Comparison of ENCODE assay signal across 10 cellular contexts in the genomic region with DNA sequence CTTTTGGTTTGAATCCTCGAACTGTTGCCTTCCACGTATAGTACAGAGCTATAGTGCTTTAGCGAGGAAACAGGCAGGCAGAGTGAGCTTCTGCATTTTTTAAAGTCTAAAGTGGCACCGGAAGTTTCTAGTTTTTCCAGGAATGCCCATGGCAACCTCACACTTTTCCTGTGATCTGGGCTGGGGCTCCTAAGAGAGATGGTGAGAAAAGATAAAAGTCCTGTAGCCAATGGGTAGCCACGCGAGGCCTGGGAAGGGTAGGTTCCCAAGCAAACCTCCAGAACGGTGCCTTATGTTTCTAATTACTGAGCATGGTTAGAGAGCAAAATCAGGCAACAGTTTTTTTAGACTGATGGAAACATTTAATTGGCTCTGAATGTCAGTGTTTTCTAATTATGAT.
DNase-seq lines count a peak whose midpoint lies in the region; ATAC-seq and TF ChIP-seq lines count a peak whose summit lies in the region.
"Had no signal": no experiment of that assay in that cellular context is flagged by ENCODE, and none has a peak within 500 bp of the region (broad histone marks: within the 10 kb centered on the region; RNA-seq: fewer than 3 reads in every experiment).

No MANE protein-coding gene starts in this region.

- H3K79me1 ChIP-seq in trophoblast cell (ENCODE audit: low read length) = peaks cover 3% of the 10 kb centered on the region

- peak overlapping the region; percentile 44 for H4K8ac ChIP-seq in trophoblast cell (ENCODE audit: low read depth, low read length)

- no peak overlapping the region for H4K91ac ChIP-seq in trophoblast cell (ENCODE audit: low read depth, low read length)

- H3K36me3 ChIP-seq in BLaER1 treated with 17β-estradiol and CSF1 and Interleukin-3, amounts not matched to agents 10 nM and 100 nM = peaks cover 0 to 49% (median 0%) of the 10 kb centered on the region in 11 experiments; a peak in 8 of 22 replicates
- peaks cover 36% of the 10 kb centered on the region for H3K36me3 ChIP-seq in SJSA1
- H3K36me3 ChIP-seq in trophoblast cell (ENCODE audit: control insufficient read depth in 1 of 2, insufficient read depth in 2 of 2, low read length in 2 of 2) = peaks cover 0 to 8% of the 10 kb centered on the region in 2 experiments
- no peaks in the 10 kb centered on the region for H3K36me3 ChIP-seq in SJCRH30

- no peak for TF ChIP-seq POLR2A in GM18505 (IDR thresholded peaks at IDR 0.05; ENCODE audit: borderline replicate concordance, extremely low read depth, insufficient read depth, insufficient read length)

- H2AFZ ChIP-seq in trophoblast cell (ENCODE audit: insufficient read depth, low read length, poor library complexity) = no peak overlapping the region

- H3K79me2 ChIP-seq in trophoblast cell (ENCODE audit: control insufficient read depth, insufficient read depth, low read length, poor library complexity) = peaks cover 8% of the 10 kb centered on the region

- DNase-seq in SJSA1 (ENCODE audit: low read depth in 1 of 2, low spot score in 2 of 2) (peak in 1 of 2 experiments; percentile 33), fibroblast of gingiva (ENCODE audit: low read depth) (peak; percentile 51), trophoblast cell (no peak), SJCRH30 (no peak), SK-N-DZ (ENCODE audit: low spot score) (no peak), Ammon's horn (ENCODE audit: low spot score) (no peak)
- DNase-seq: cerebellar nuclear complex, NCI-H2107 had no signal

- H3K9me3 ChIP-seq in BLaER1 treated with 17β-estradiol and CSF1 and Interleukin-3, amounts not matched to agents 10 nM and 100 nM (replicated peaks in 1 of 11) = peaks cover 9 to 55% (median 21%) of the 10 kb centered on the region in 11 experiments; a peak in 19 of 22 replicates
- H3K9me3 ChIP-seq in SJSA1 (replicated peaks) = no peaks in the 10 kb centered on the region
- H3K9me3 ChIP-seq in trophoblast cell (ENCODE audit: insufficient read depth, low read depth, low read length) = no peaks in the 10 kb centered on the region
- no peaks in the 10 kb centered on the region for H3K9me3 ChIP-seq in SJCRH30 (replicated peaks)

- no CpG with 5 or more reads among the region's 7 CpGs for WGBS in trophoblast cell (ENCODE audit: extremely low coverage, insufficient coverage, insufficient read length)

- H3K27ac ChIP-seq in BLaER1 treated with 17β-estradiol and CSF1 and Interleukin-3, amounts not matched to agents 10 nM and 100 nM = peak overlapping the region in 10 of 11 experiments; percentile 6 to 73 (median 50); a peak in 17 of 22 replicates
- peak overlapping the region; percentile 46 for H3K27ac ChIP-seq in SJSA1
- H3K27ac ChIP-seq in trophoblast cell (ENCODE audit: low read depth, low read length) = no peak overlapping the region
- no peak overlapping the region for H3K27ac ChIP-seq in SJCRH30

- ATAC-seq in GM18505 (IDR thresholded peaks at IDR 0.05; ENCODE audit: unreplicated experiment) = no peak

- peak overlapping the region; percentile 94 for H3K4ac ChIP-seq in trophoblast cell (ENCODE audit: low read depth, low read length)

- peaks cover 19 to 23% (median 21%) of the 10 kb centered on the region in 10 experiments for H3K4me1 ChIP-seq in BLaER1 treated with 17β-estradiol and CSF1 and Interleukin-3, amounts not matched to agents 10 nM and 100 nM
- H3K4me1 ChIP-seq in SJSA1 (replicated peaks) (peaks cover 28% of the 10 kb centered on the region), trophoblast cell (ENCODE audit: control insufficient read depth in 1 of 2, insufficient read depth in 2 of 2, low read length in 2 of 2) (peaks cover 5 to 13% of the 10 kb centered on the region in 2 experiments), SJCRH30 (peaks cover 11% of the 10 kb centered on the region)

- peak overlapping the region in 9 of 11 experiments; percentile 31 to 68 (median 59); a peak in 18 of 22 replicates for H3K4me2 ChIP-seq in BLaER1 treated with 17β-estradiol and CSF1 and Interleukin-3, amounts not matched to agents 10 nM and 100 nM
- no peak overlapping the region for H3K4me2 ChIP-seq in trophoblast cell (ENCODE audit: low read length)

- H3K9ac ChIP-seq in BLaER1 treated with 17β-estradiol and CSF1 and Interleukin-3, amounts not matched to agents 10 nM and 100 nM = no peak overlapping the region
- no peak overlapping the region for H3K9ac ChIP-seq in trophoblast cell (ENCODE audit: low read length)

- H3K18ac ChIP-seq in trophoblast cell (ENCODE audit: low read length) = peak overlapping the region; percentile 62

- no peaks in the 10 kb centered on the region for H3K27me3 ChIP-seq in BLaER1 treated with 17β-estradiol and CSF1 and Interleukin-3, amounts not matched to agents 10 nM and 100 nM
- no peaks in the 10 kb centered on the region for H3K27me3 ChIP-seq in SJSA1 (replicated peaks)
- no peaks in the 10 kb centered on the region for H3K27me3 ChIP-seq in trophoblast cell (ENCODE audit: insufficient read depth, low read length)
- no peaks in the 10 kb centered on the region for H3K27me3 ChIP-seq in SJCRH30

- peak overlapping the region; percentile 32 for H2BK5ac ChIP-seq in trophoblast cell (ENCODE audit: low read depth, low read length, poor library complexity)

- H2BK12ac ChIP-seq in trophoblast cell (ENCODE audit: low read length) = peak overlapping the region; percentile 55

- H3K23ac ChIP-seq in trophoblast cell (ENCODE audit: low read length) = no peak overlapping the region

- H3K4me3 ChIP-seq in BLaER1 treated with 17β-estradiol and CSF1 and Interleukin-3, amounts not matched to agents 10 nM and 100 nM = no peak overlapping the region
- no peak overlapping the region for H3K4me3 ChIP-seq in SJSA1
- H3K4me3 ChIP-seq in trophoblast cell (ENCODE audit: low read depth, low read length) = no peak overlapping the region
- no peak overlapping the region for H3K4me3 ChIP-seq in SJCRH30

- H4K20me1 ChIP-seq in BLaER1 treated with 17β-estradiol and CSF1 and Interleukin-3, amounts not matched to agents 10 nM and 100 nM = no peaks in the 10 kb centered on the region

- H2AK5ac ChIP-seq in trophoblast cell (ENCODE audit: low read length) = no peak overlapping the region

- no peak overlapping the region for H3K14ac ChIP-seq in trophoblast cell (ENCODE audit: low read length)

- H2BK120ac ChIP-seq in trophoblast cell (ENCODE audit: insufficient read depth, low read length, poor library complexity) = no peak overlapping the region

- H4K12ac ChIP-seq in trophoblast cell (ENCODE audit: low read depth, low read length) = no peak overlapping the region

Comparison
In these comparisons a context has a peak if more than half of its experiments do, and no peak if none do; other contexts are left out.
1. H3K27ac ChIP-seq: peak in BLaER1 treated with 17β-estradiol and CSF1 and Interleukin-3, amounts not matched to agents 10 nM and 100 nM (10 of 11) and SJSA1 (single experiment); none in trophoblast cell (single experiment) and SJCRH30 (single experiment).